ENCODE assay signal across 11 cellular contexts in genomic region chr12:9761407-9761736, GRCh38. TPM values are rescaled to one million over a fixed set of nuclear protein-coding genes. Genes with fewer than 3 reads are reported as not detected.
DNase-seq lines count a peak whose midpoint lies in the region; ATAC-seq lines count a peak whose summit lies in the region.
"Had no signal": no experiment of that assay in that cellular context is flagged by ENCODE, and none has a peak within 500 bp of the region (broad histone marks: within the 10 kb centered on the region; RNA-seq: fewer than 3 reads in every experiment).

No MANE protein-coding gene starts in this region.

- peak overlapping the region; percentile 87 to 100 (median 98) for H3K4me3 Mint-ChIP-seq in CD4-positive, alpha-beta memory T cell
- peak overlapping the region; percentile 87 to 99 (median 97) for H3K4me3 Mint-ChIP-seq in naive thymus-derived CD4-positive, alpha-beta T cell

- CTCF ChIA-PET in CD4-positive, alpha-beta memory T cell (lab: Charles Lee; ENCODE audit: partially characterized antibody), result interaction anchor here (0.9 to 22.5 kb wide), 13 partner anchors 9 to 379 kb away, joined by 3 to 889 read pairs (median 4); partner anchors contain the start of genes CLEC2B and CLEC2D
- CTCF ChIA-PET in naive thymus-derived CD4-positive, alpha-beta T cell (lab: Charles Lee), result interaction anchor here (1.1 to 19.4 kb wide), 6 partner anchors 11 to 127 kb away, joined by 3 to 616 read pairs (median 4); no protein-coding TSS in a partner anchor

- peaks cover 38 to 65% (median 46%) of the 10 kb centered on the region in 4 donors for H3K4me1 Mint-ChIP-seq in CD4-positive, alpha-beta memory T cell
- peaks cover 28 to 60% (median 52%) of the 10 kb centered on the region in 7 donors for H3K4me1 Mint-ChIP-seq in naive thymus-derived CD4-positive, alpha-beta T cell

- H3K4me1 ChIP-seq in CD4-positive, alpha-beta memory T cell (ENCODE audit: insufficient read depth, low read length), result peaks cover 59% of the 10 kb centered on the region
- H3K4me1 ChIP-seq in naive thymus-derived CD4-positive, alpha-beta T cell (ENCODE audit: control insufficient read depth in 2 of 2, insufficient read depth in 2 of 2, low read length in 2 of 2), result peaks cover 30 to 47% of the 10 kb centered on the region in 2 donors

- POLR2A ChIA-PET in CD4-positive, alpha-beta memory T cell (lab: Charles Lee; ENCODE audit: partially characterized antibody), result interaction anchor here (1.1 to 15.8 kb wide), 27 partner anchors 10 to 146 kb away, joined by 3 to 422 read pairs (median 9); partner anchors contain the start of genes CLEC2B and CLEC2D
- POLR2A ChIA-PET in naive thymus-derived CD4-positive, alpha-beta T cell (lab: Charles Lee), result interaction anchor here (0.8 to 19.3 kb wide), 21 partner anchors 9 to 377 kb away, joined by 3 to 433 read pairs (median 7); partner anchors contain the start of genes CLEC2B and CLEC2D

- no peaks in the 10 kb centered on the region for H3K9me3 ChIP-seq in CD4-positive, alpha-beta memory T cell (ENCODE audit: control insufficient read depth in 1 of 2, low read length in 2 of 2)
- no peaks in the 10 kb centered on the region for H3K9me3 ChIP-seq in naive thymus-derived CD4-positive, alpha-beta T cell (ENCODE audit: control insufficient read depth in 2 of 3, low read length in 3 of 3)

- peaks cover 0 to 2% (median 0%) of the 10 kb centered on the region in 8 donors for H3K9me3 Mint-ChIP-seq in CD4-positive, alpha-beta memory T cell
- H3K9me3 Mint-ChIP-seq in naive thymus-derived CD4-positive, alpha-beta T cell, result peaks cover 0 to 2% (median 0%) of the 10 kb centered on the region in 11 donors

- H3K27me3 ChIP-seq in CD4-positive, alpha-beta memory T cell (ENCODE audit: insufficient read depth, low read length), result no peaks in the 10 kb centered on the region
- no peaks in the 10 kb centered on the region for H3K27me3 ChIP-seq in naive thymus-derived CD4-positive, alpha-beta T cell (ENCODE audit: control insufficient read depth in 2 of 2, insufficient read depth in 2 of 2, low read length in 2 of 2)

- peaks cover under 1% of the 10 kb centered on the region for H3K36me3 ChIP-seq in CD4-positive, alpha-beta memory T cell (ENCODE audit: insufficient read depth, low read length)
- H3K36me3 ChIP-seq in naive thymus-derived CD4-positive, alpha-beta T cell (ENCODE audit: control insufficient read depth in 2 of 3, insufficient read depth in 3 of 3, low read length in 3 of 3), result peaks cover 0 to 4% (median 4%) of the 10 kb centered on the region in 3 experiments

- H3K36me3 Mint-ChIP-seq in CD4-positive, alpha-beta memory T cell, result peaks cover 10 to 52% of the 10 kb centered on the region in 2 donors
- H3K36me3 Mint-ChIP-seq in naive thymus-derived CD4-positive, alpha-beta T cell, result peaks cover 2 to 30% (median 5%) of the 10 kb centered on the region in 5 donors

- ATAC-seq in naive thymus-derived CD4-positive, alpha-beta T cell, result peak; percentile 45

- peak; percentile 71 to 86 (median 81) for DNase-seq in CD4-positive, alpha-beta memory T cell
- DNase-seq in M059J (ENCODE audit: low read depth), result peak; percentile 62
- DNase-seq in amniotic epithelial cell (ENCODE audit: low read depth), result peak; percentile 23
- peak in 7 of 9 donors; percentile 70 to 89 (median 82) for DNase-seq in naive thymus-derived CD4-positive, alpha-beta T cell
- no peak for DNase-seq in G401 (ENCODE audit: low spot score)
- no peak for DNase-seq in NCI-H69 (lab: John Stamatoyannopoulos, UW)
- no peak for DNase-seq in SHP77 treated with DMSO at 0.1 percent for 48 hours (lab: John Stamatoyannopoulos, UW)
- no peak for DNase-seq in SIG-M5 (lab: John Stamatoyannopoulos, UW)
- DNase-seq: DMS153, T1000 had no signal

- peak overlapping the region; percentile 71 to 80 for H3K4me3 ChIP-seq in CD4-positive, alpha-beta memory T cell (ENCODE audit: low read length in 2 of 2)
- H3K4me3 ChIP-seq in naive thymus-derived CD4-positive, alpha-beta T cell (ENCODE audit: low read length), result peak overlapping the region; percentile 70

- intact Hi-C loops in CD4-positive, alpha-beta memory T cell (cut with micrococcal nuclease), result loop anchor here (2.0 kb wide), 1 partner anchor 113 kb away; no protein-coding TSS in a partner anchor
- intact Hi-C loops in naive thymus-derived CD4-positive, alpha-beta T cell (cut with micrococcal nuclease), result loop anchor here (1.0 to 2.0 kb wide), 3 partner anchors 20 to 961 kb away; partner anchors contain the start of gene YBX3 (in 1 of the 2)

- in situ Hi-C loops in G401 (cut with HindIII; ENCODE audit: low sequenced_read_pairs), result no loop called here

- peak overlapping the region; percentile 98 for H3K27ac ChIP-seq in CD4-positive, alpha-beta memory T cell (ENCODE audit: low read depth, low read length)
- peak overlapping the region; percentile 98 for H3K27ac ChIP-seq in naive thymus-derived CD4-positive, alpha-beta T cell (ENCODE audit: low read depth, low read length)

- no peaks in the 10 kb centered on the region for H3K27me3 Mint-ChIP-seq in CD4-positive, alpha-beta memory T cell
- H3K27me3 Mint-ChIP-seq in naive thymus-derived CD4-positive, alpha-beta T cell, result no peaks in the 10 kb centered on the region

- H3K27ac Mint-ChIP-seq in CD4-positive, alpha-beta memory T cell, result peak overlapping the region; percentile 98 to 100 (median 100)
- H3K27ac Mint-ChIP-seq in naive thymus-derived CD4-positive, alpha-beta T cell, result peak overlapping the region; percentile 97 to 100 (median 100)

RNA-seq across cellular contexts. Expression of gene CD69, which starts 0.7 kb away (rescaled TPM):
- total RNA-seq in CD4-positive, alpha-beta memory T cell, result 10 to 100 TPM; 31.0 to 35.9 TPM
- 1,000 to 10,000 TPM in 1 of 2 donors, 100 to 1,000 TPM in 1; 145 to 1,121 TPM for polyA plus RNA-seq in CD4-positive, alpha-beta memory T cell
- 1.2 TPM in 2 replicates for total RNA-seq in M059J (2014; rRNA removed; shearing (Covaris generic))
- 100 to 1,000 TPM in 3 of 5 experiments, 10 to 100 TPM in 2; 25.8 to 588 (median 125) TPM for total RNA-seq in naive thymus-derived CD4-positive, alpha-beta T cell
- polyA plus RNA-seq in naive thymus-derived CD4-positive, alpha-beta T cell, result 100 to 1,000 TPM; 113 to 201 TPM
- total RNA-seq in G401 (2014; rRNA removed; shearing (Covaris generic)), result not detected in 2 replicates

RNA-seq across cellular contexts. Expression of gene CLECL1, which starts 28.5 kb away (rescaled TPM):
- 1 to 10 TPM; 7.2 to 8.6 TPM for total RNA-seq in CD4-positive, alpha-beta memory T cell
- 1 to 10 TPM; 4.3 to 7.5 TPM for polyA plus RNA-seq in CD4-positive, alpha-beta memory T cell
- total RNA-seq in M059J (2014; rRNA removed; shearing (Covaris generic)), result not detected in 2 replicates
- 1 to 10 TPM in 2 of 5 experiments, under 1 TPM in 1, not detected in 2; 0.43 to 6.1 (median 2.5) TPM for total RNA-seq in naive thymus-derived CD4-positive, alpha-beta T cell
- polyA plus RNA-seq in naive thymus-derived CD4-positive, alpha-beta T cell, result under 1 TPM; 0.38 to 0.39 TPM
- not detected in 2 replicates for total RNA-seq in G401 (2014; rRNA removed; shearing (Covaris generic))
- total RNA-seq: epithelial cell of proximal tubule had no signal

Comparison
In these comparisons a context has a peak if more than half of its experiments do, and no peak if none do; other contexts are left out.
1. DNase-seq: peak in CD4-positive, alpha-beta memory T cell (5 of 5), M059J (single experiment), amniotic epithelial cell (single experiment) and naive thymus-derived CD4-positive, alpha-beta T cell (7 of 9); none in G401 (single experiment), NCI-H69 (single experiment), SHP77 treated with DMSO at 0.1 percent for 48 hours (single experiment) and SIG-M5 (single experiment).
2. RNA of gene CD69, which starts 0.7 kb away (total RNA-seq): 25.8 to 588 TPM in naive thymus-derived CD4-positive, alpha-beta T cell and 31.0 to 35.9 TPM in CD4-positive, alpha-beta memory T cell; 1.2 TPM in M059J and not detected in G401; every median in the first group is over 10 times any median in the second.